ENCODE assay signal across 28 cellular contexts in the genomic region with DNA sequence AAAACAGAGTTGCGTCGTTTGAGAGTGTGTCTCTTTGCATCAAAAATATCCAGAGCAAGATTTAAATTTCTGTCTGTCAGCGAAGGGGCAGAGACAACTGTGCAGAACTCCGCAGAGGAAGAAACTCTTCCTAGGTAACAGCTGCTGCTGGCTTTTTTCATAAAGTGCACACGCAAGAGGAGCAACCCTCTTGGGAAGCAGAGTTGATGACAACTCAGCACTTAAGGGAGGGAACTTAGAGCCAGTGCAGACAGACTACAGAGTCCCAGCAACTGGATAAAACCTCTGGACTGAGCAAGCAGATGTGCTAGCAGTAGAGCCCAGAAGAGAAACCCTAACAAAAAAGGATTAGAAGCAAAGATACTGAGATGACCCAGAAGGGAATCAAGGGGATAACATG.
DNase-seq lines count a peak whose midpoint lies in the region; ATAC-seq and TF ChIP-seq lines count a peak whose summit lies in the region.
"Had no signal": no experiment of that assay in that cellular context is flagged by ENCODE, and none has a peak within 500 bp of the region (broad histone marks: within the 10 kb centered on the region; RNA-seq: fewer than 3 reads in every experiment).

No MANE protein-coding gene starts in this region.

- no peaks in the 10 kb centered on the region for H3K36me3 ChIP-seq in GM23248 (ENCODE audit: low read depth)
- H3K36me3 ChIP-seq: gastrocnemius medialis, neutrophil, prostate gland, sigmoid colon, stomach, thyroid gland, vagina had no signal

- intact Hi-C loops in left colon (cut with DNase I, micrococcal nuclease), result no loop called here

- no peak for ATAC-seq in left colon
- ATAC-seq: activated naive CD4-positive, alpha-beta T cell treated with anti-CD3 and anti-CD28 coated beads, Interleukin-2, amount 50 U/mL, for 72 hours; activated T-helper 17 cell treated with anti-CD3 and anti-CD28 coated beads, Interleukin-2, amount 50 U/mL, for 72 hours; gastrocnemius medialis; GM12878; Panc1 had no signal

- no peak for TF ChIP-seq CTCF in AG10803 (conservative IDR thresholded peaks at IDR 0.05; ENCODE audit: low read length)

- in situ Hi-C loops in GM23248 (cut with MboI), result no loop called here

- peaks cover 46% of the 10 kb centered on the region for H3F3A ChIP-seq in GM23248 (ENCODE audit: insufficient read depth)

- H3K79me2 ChIP-seq in GM23248 (ENCODE audit: insufficient read depth), result no peaks in the 10 kb centered on the region

- H3K4me3 ChIP-seq in AG10803 (ENCODE audit: low read length) (peak overlapping the region; percentile 8; the same call in 1 of the 2 replicates), GM23248 (peak overlapping the region; percentile 19)
- H3K4me3 ChIP-seq: gastrocnemius medialis, GM12878, prostate gland, sigmoid colon, stomach, thyroid gland, vagina had no signal

- peak overlapping the region; percentile 76 for H3K9ac ChIP-seq in GM23248

- H3K9me3 ChIP-seq in GM23248 (ENCODE audit: low read depth), result no peaks in the 10 kb centered on the region
- H3K9me3 ChIP-seq: gastrocnemius medialis, neutrophil, prostate gland, sigmoid colon, stomach, thyroid gland, vagina had no signal

- no peaks in the 10 kb centered on the region for H3K9me2 ChIP-seq in GM23248 (ENCODE audit: insufficient read depth)

- H4K20me1 ChIP-seq in GM23248 (ENCODE audit: insufficient read depth), result no peaks in the 10 kb centered on the region

- no peaks in the 10 kb centered on the region for H3K27me3 ChIP-seq in GM23248 (replicated peaks; ENCODE audit: insufficient read depth)
- H3K27me3 ChIP-seq: gastrocnemius medialis, neutrophil, sigmoid colon, stomach, thyroid gland, vagina had no signal

- H3K4me2 ChIP-seq in GM23248 (ENCODE audit: unreplicated experiment), result peak overlapping the region; percentile 63

- WGBS in GM23248 (ENCODE audit: low coverage in 1 of 2, low lambda C conversion rate in 2 of 2, missing lambda C conversion rate in 2 of 2), 2 experiments, result 14 to 21% methylated on average over 5 of the region's 5 CpGs

- peak overlapping the region; percentile 98 for H3K27ac ChIP-seq in GM23248
- H3K27ac ChIP-seq: epithelial cell of prostate, gastrocnemius medialis, neutrophil, prostate gland, sigmoid colon, stomach, thyroid gland, vagina had no signal

- H2AFZ ChIP-seq in GM23248, result peak overlapping the region; percentile 4; the same call in 1 of the 2 replicates

- DNase-seq in AG10803 (ENCODE audit: low read depth), result peak; percentile 92
- DNase-seq in GM23248, result peak; percentile 83
- peak; percentile 62 for DNase-seq in dedifferentiated amniotic fluid mesenchymal stem cell (ENCODE audit: extremely low spot score)
- peak; percentile 86 for DNase-seq in myocyte (ENCODE audit: low read depth)
- DNase-seq in HCEC 1CT, result no peak
- no peak for DNase-seq in stimulated activated naive CD4-positive, alpha-beta T cell (lab: John Stamatoyannopoulos, UW)
- no peak for DNase-seq in HT-29 (ENCODE audit: low spot score)
- no peak for DNase-seq in left colon
- DNase-seq: activated CD4-positive, alpha-beta T cell treated with anti-CD3 and anti-CD28 coated beads, Interleukin-2, amount 50 U/mL, for 48 hours; activated CD4-positive, CD25-positive, alpha-beta regulatory T cell; CD4-positive, CD25-positive, alpha-beta regulatory T cell; effector CD4-positive, alpha-beta T cell; gastrocnemius medialis; hippocampal formation; NCI-H1092; NCI-H1694 treated with DMSO at 0.1 percent for 48 hours; NCI-H526 treated with DMSO at 0.1 percent for 48 hours; sigmoid colon; stomach; thyroid gland had no signal

- peaks cover 57% of the 10 kb centered on the region for H3K4me1 ChIP-seq in GM23248 (ENCODE audit: insufficient read depth)
- H3K4me1 ChIP-seq: gastrocnemius medialis, prostate gland, thyroid gland, vagina had no signal

Comparison
In these comparisons a context has a peak if more than half of its experiments do, and no peak if none do; other contexts are left out.
1. DNase-seq: peak in AG10803 (single experiment), GM23248 (single experiment), dedifferentiated amniotic fluid mesenchymal stem cell (single experiment) and myocyte (single experiment); none in HCEC 1CT (single experiment), stimulated activated naive CD4-positive, alpha-beta T cell (0 of 6), HT-29 (single experiment) and left colon (0 of 2).